ENCODE assay signal across 8 cellular contexts in genomic region chr16:11792404-11793260, GRCh38. TPM values are rescaled to one million over a fixed set of nuclear protein-coding genes. Genes with fewer than 3 reads are reported as not detected.
DNase-seq lines count a peak whose midpoint lies in the region; ATAC-seq and TF ChIP-seq lines count a peak whose summit lies in the region.

No MANE protein-coding gene starts in this region.

- CTCF ChIA-PET in activated CD4-positive, alpha-beta memory T cell treated with anti-CD3 and anti-CD28 coated beads for 36 hours (lab: Charles Lee), result interaction anchor here (0.6 to 1.1 kb wide), 3 partner anchors 9 to 211 kb away, joined by 3 to 4 read pairs (median 3); no protein-coding TSS in a partner anchor
- CTCF ChIA-PET in activated CD4-positive, alpha-beta memory T cell treated with anti-CD3 and anti-CD28 coated beads, Interleukin-2, amount 10 ng/mL, durations not matched to agents 7 days and 5 days (lab: Charles Lee), result interaction anchor here (0.6 to 1.6 kb wide), 4 partner anchors 8 to 1270 kb away, joined by 3 to 5 read pairs (median 3); partner anchors contain the start of gene TXNDC11
- CTCF ChIA-PET in PC-9 (lab: Charles Lee), result no interaction called here

- 40 to 62% methylated on average over 7 of the region's 7 CpGs for WGBS in esophagus squamous epithelium, 2 donors

- DNase-seq in activated CD4-positive, alpha-beta memory T cell treated with anti-CD3 and anti-CD28 coated beads for 36 hours, result peak; percentile 31
- DNase-seq in activated CD4-positive, alpha-beta memory T cell treated with anti-CD3 and anti-CD28 coated beads, Interleukin-2, amount 10 ng/mL, durations not matched to agents 7 days and 5 days, result no peak
- DNase-seq in NCI-H82 (lab: John Stamatoyannopoulos, UW) (peak; percentile 97), esophagus squamous epithelium (lab: John Stamatoyannopoulos, UW) (no peak), PC-9 (no peak)

- POLR2A ChIA-PET in activated CD4-positive, alpha-beta memory T cell treated with anti-CD3 and anti-CD28 coated beads for 36 hours (lab: Charles Lee), result interaction anchor here (1.0 to 2.1 kb wide), 5 partner anchors 10 to 94 kb away, joined by 3 to 6 read pairs (median 4); partner anchors contain the start of gene TXNDC11
- POLR2A ChIA-PET in activated CD4-positive, alpha-beta memory T cell treated with anti-CD3 and anti-CD28 coated beads, Interleukin-2, amount 10 ng/mL, durations not matched to agents 7 days and 5 days (lab: Charles Lee), result interaction anchor here (0.7 to 2.3 kb wide), 4 partner anchors 10 to 51 kb away, joined by 3 to 10 read pairs (median 6); partner anchors contain the start of gene TXNDC11
- POLR2A ChIA-PET in PC-9 (lab: Charles Lee; ENCODE audit: unreplicated experiment), result no interaction called here

- H3K36me3 ChIP-seq in esophagus squamous epithelium (peaks cover 0 to 14% (median 0%) of the 10 kb centered on the region in 3 donors), stomach smooth muscle (ENCODE audit: control insufficient read depth in 2 of 2, insufficient read depth in 2 of 2, low read length in 2 of 2) (peaks cover 0 to 3% of the 10 kb centered on the region in 2 donors), PC-9 (ENCODE audit: low read depth) (0 out of 2 replicates have a peak, but pooled peaks cover 15% of the 10 kb centered on the region)

- no peak overlapping the region for H3K9ac ChIP-seq in stomach smooth muscle (ENCODE audit: low read length in 2 of 2)

- peaks cover 30% of the 10 kb centered on the region for H3K36me3 Mint-ChIP-seq in activated CD4-positive, alpha-beta memory T cell treated with anti-CD3 and anti-CD28 coated beads for 36 hours
- H3K36me3 Mint-ChIP-seq in activated CD4-positive, alpha-beta memory T cell treated with anti-CD3 and anti-CD28 coated beads, Interleukin-2, amount 10 ng/mL, durations not matched to agents 7 days and 5 days (ENCODE audit: low read depth), result peaks cover 40% of the 10 kb centered on the region

- no peaks in the 10 kb centered on the region for H3K9me3 Mint-ChIP-seq in activated CD4-positive, alpha-beta memory T cell treated with anti-CD3 and anti-CD28 coated beads for 36 hours
- no peaks in the 10 kb centered on the region for H3K9me3 Mint-ChIP-seq in activated CD4-positive, alpha-beta memory T cell treated with anti-CD3 and anti-CD28 coated beads, Interleukin-2, amount 10 ng/mL, durations not matched to agents 7 days and 5 days

- no peaks in the 10 kb centered on the region for H3K27me3 Mint-ChIP-seq in activated CD4-positive, alpha-beta memory T cell treated with anti-CD3 and anti-CD28 coated beads for 36 hours
- H3K27me3 Mint-ChIP-seq in activated CD4-positive, alpha-beta memory T cell treated with anti-CD3 and anti-CD28 coated beads, Interleukin-2, amount 10 ng/mL, durations not matched to agents 7 days and 5 days, result no peaks in the 10 kb centered on the region

- no peak for TF ChIP-seq POLR2A in esophagus squamous epithelium (IDR thresholded peaks at IDR 0.05)

- no peaks in the 10 kb centered on the region for H3K9me3 ChIP-seq in esophagus squamous epithelium
- no peaks in the 10 kb centered on the region for H3K9me3 ChIP-seq in stomach smooth muscle (ENCODE audit: control insufficient read depth in 2 of 2, low read length in 2 of 2)
- H3K9me3 ChIP-seq in PC-9 (ENCODE audit: insufficient read depth, low read depth), result no peaks in the 10 kb centered on the region

- H3K4me1 ChIP-seq in esophagus squamous epithelium, result peaks cover 26 to 71% (median 47%) of the 10 kb centered on the region in 3 donors
- peaks cover 30% of the 10 kb centered on the region for H3K4me1 ChIP-seq in stomach smooth muscle (ENCODE audit: control insufficient read depth, insufficient read depth, low read length)
- peaks cover 6% of the 10 kb centered on the region; the same call in 1 of the 2 replicates for H3K4me1 ChIP-seq in PC-9 (replicated peaks; ENCODE audit: insufficient read depth)

- peak overlapping the region; percentile 91 for H3K27ac Mint-ChIP-seq in activated CD4-positive, alpha-beta memory T cell treated with anti-CD3 and anti-CD28 coated beads for 36 hours
- H3K27ac Mint-ChIP-seq in activated CD4-positive, alpha-beta memory T cell treated with anti-CD3 and anti-CD28 coated beads, Interleukin-2, amount 10 ng/mL, durations not matched to agents 7 days and 5 days, result no peak overlapping the region

- peaks cover 8% of the 10 kb centered on the region; the same call in 1 of the 2 replicates for H3F3A ChIP-seq in PC-9 (ENCODE audit: insufficient read depth, low read depth)

- H3K27ac ChIP-seq in esophagus squamous epithelium (peak overlapping the region; percentile 25 to 94 (median 44)), stomach smooth muscle (ENCODE audit: low read length) (peak overlapping the region; percentile 0), PC-9 (no peak overlapping the region)

- H3K9me2 ChIP-seq in PC-9 (ENCODE audit: insufficient read depth), result no peaks in the 10 kb centered on the region

- H3K4me1 Mint-ChIP-seq in activated CD4-positive, alpha-beta memory T cell treated with anti-CD3 and anti-CD28 coated beads for 36 hours (ENCODE audit: low read depth), result peaks cover 73% of the 10 kb centered on the region
- H3K4me1 Mint-ChIP-seq in activated CD4-positive, alpha-beta memory T cell treated with anti-CD3 and anti-CD28 coated beads, Interleukin-2, amount 10 ng/mL, durations not matched to agents 7 days and 5 days, result peaks cover 64% of the 10 kb centered on the region

- no TSS peak for BruUV-seq in PC-9 (replicated peaks; lab: Mats Ljungman, UMichigan)

- peaks cover 67% of the 10 kb centered on the region for H4K20me1 ChIP-seq in PC-9 (ENCODE audit: insufficient read depth)

- H3K4me3 ChIP-seq in esophagus squamous epithelium (no peak overlapping the region), stomach smooth muscle (ENCODE audit: low read length in 2 of 2) (no peak overlapping the region), PC-9 (no peak overlapping the region)

- H3K27me3 ChIP-seq in esophagus squamous epithelium (no peaks in the 10 kb centered on the region), stomach smooth muscle (ENCODE audit: control insufficient read depth in 1 of 2, insufficient read depth in 2 of 2, low read length in 2 of 2) (no peaks in the 10 kb centered on the region), PC-9 (ENCODE audit: insufficient read depth, low read depth) (no peaks in the 10 kb centered on the region)

- TF ChIP-seq CTCF in esophagus squamous epithelium (IDR thresholded peaks at IDR 0.05) (no peak), PC-9 (conservative IDR thresholded peaks at IDR 0.05) (no peak)

- no peak overlapping the region for H3K4me2 ChIP-seq in PC-9

- H2AFZ ChIP-seq in PC-9, result no peak overlapping the region

- H3K4me3 Mint-ChIP-seq in activated CD4-positive, alpha-beta memory T cell treated with anti-CD3 and anti-CD28 coated beads for 36 hours, result peak overlapping the region; percentile 20
- no peak overlapping the region for H3K4me3 Mint-ChIP-seq in activated CD4-positive, alpha-beta memory T cell treated with anti-CD3 and anti-CD28 coated beads, Interleukin-2, amount 10 ng/mL, durations not matched to agents 7 days and 5 days

- ATAC-seq in GM18511 (IDR thresholded peaks at IDR 0.05; ENCODE audit: unreplicated experiment), result no peak
- ATAC-seq in GM18517 (IDR thresholded peaks at IDR 0.05; ENCODE audit: unreplicated experiment), result no peak

- intact Hi-C loops in activated CD4-positive, alpha-beta memory T cell treated with anti-CD3 and anti-CD28 coated beads for 36 hours (cut with micrococcal nuclease), result loop anchor here (1.0 kb wide), 1 partner anchor 9 kb away; no protein-coding TSS in a partner anchor
- intact Hi-C loops in esophagus squamous epithelium (cut with DNase I), result no loop called here
- intact Hi-C loops in PC-9 (cut with micrococcal nuclease; ENCODE audit: unreplicated experiment), result no loop called here

- H3K79me2 ChIP-seq in PC-9 (ENCODE audit: low read depth), result peaks cover 85% of the 10 kb centered on the region

RNA-seq across cellular contexts. Expression of gene ZC3H7A, which starts 4.4 kb away (rescaled TPM):
- 10 to 100 TPM; 65.1 to 75.5 TPM for total RNA-seq in activated CD4-positive, alpha-beta memory T cell treated with anti-CD3 and anti-CD28 coated beads for 36 hours
- 10 to 100 TPM; 68.9 to 70.9 TPM for total RNA-seq in activated CD4-positive, alpha-beta memory T cell treated with anti-CD3 and anti-CD28 coated beads, Interleukin-2, amount 10 ng/mL, durations not matched to agents 7 days and 5 days
- total RNA-seq in esophagus squamous epithelium, result 10 to 100 TPM; 16.6 to 34.1 (median 30.2) TPM
- total RNA-seq in PC-9 (2021), result 52.3 and 63.5 TPM in 2 replicates

RNA-seq across cellular contexts. Expression of gene TXNDC11, which starts 50.0 kb away (rescaled TPM):
- 10 to 100 TPM; 28.4 to 29.9 TPM for total RNA-seq in activated CD4-positive, alpha-beta memory T cell treated with anti-CD3 and anti-CD28 coated beads for 36 hours
- total RNA-seq in activated CD4-positive, alpha-beta memory T cell treated with anti-CD3 and anti-CD28 coated beads, Interleukin-2, amount 10 ng/mL, durations not matched to agents 7 days and 5 days, result 10 to 100 TPM; 45.3 to 46.6 TPM
- total RNA-seq in esophagus squamous epithelium (10 to 100 TPM; 26.0 to 39.1 (median 35.9) TPM), PC-9 (2021) (30.9 and 40.9 TPM in 2 replicates)

RNA-seq across cellular contexts. Expression of gene RSL1D1, which starts 58.7 kb away (rescaled TPM):
- 100 to 1,000 TPM; 287 to 296 TPM for total RNA-seq in activated CD4-positive, alpha-beta memory T cell treated with anti-CD3 and anti-CD28 coated beads for 36 hours
- 100 to 1,000 TPM; 146 to 157 TPM for total RNA-seq in activated CD4-positive, alpha-beta memory T cell treated with anti-CD3 and anti-CD28 coated beads, Interleukin-2, amount 10 ng/mL, durations not matched to agents 7 days and 5 days
- total RNA-seq in esophagus squamous epithelium (100 to 1,000 TPM in 3 of 4 donors, 10 to 100 TPM in 1; 85.4 to 187 (median 145) TPM), PC-9 (2021) (172 and 226 TPM in 2 replicates)

Comparison
In these comparisons a context has a peak if more than half of its experiments do, and no peak if none do; other contexts are left out.
1. DNase-seq: peak in activated CD4-positive, alpha-beta memory T cell treated with anti-CD3 and anti-CD28 coated beads for 36 hours (single experiment) and NCI-H82 (single experiment); none in activated CD4-positive, alpha-beta memory T cell treated with anti-CD3 and anti-CD28 coated beads, Interleukin-2, amount 10 ng/mL, durations not matched to agents 7 days and 5 days (single experiment), esophagus squamous epithelium (single experiment) and PC-9 (0 of 2).